Comparison of ENCODE assay signal across 17 cellular contexts in genomic region chr6:6841571-6841970, GRCh38.
A peak's percentile ranks its signal among the peaks of the same experiment; 100 is the strongest.
DNase-seq lines count a peak whose midpoint lies in the region; ATAC-seq, FAIRE-seq and TF ChIP-seq lines count a peak whose summit lies in the region.
"Had no signal": no experiment of that assay in that cellular context is flagged by ENCODE, and none has a peak within 500 bp of the region (broad histone marks: within the 10 kb centered on the region; RNA-seq: fewer than 3 reads in every experiment).

No MANE protein-coding gene starts in this region.

- H3K4me1 ChIP-seq in pancreas: no peaks in the 10 kb centered on the region
- H3K4me1 ChIP-seq in ovary (ENCODE audit: insufficient read depth): no peaks in the 10 kb centered on the region
- H3K4me1 ChIP-seq: colonic mucosa had no signal

- no peak overlapping the region for H3K27ac Mint-ChIP-seq in activated CD4-positive, alpha-beta memory T cell treated with anti-CD3 and anti-CD28 coated beads for 36 hours
- H3K27ac Mint-ChIP-seq: activated T-helper 2 cell treated with anti-CD3 and anti-CD28 coated beads, Interferon-gamma antibody, Interleukin-2, Interleukin-4, amounts not matched to agents 10 μg/mL and 5 μg/mL and 100 μg/mL, durations not matched to agents 14 hours and 24 hours and 36 hours had no signal

- H3K4me3 Mint-ChIP-seq in activated CD4-positive, alpha-beta memory T cell treated with anti-CD3 and anti-CD28 coated beads for 36 hours: no peak overlapping the region

- TF ChIP-seq CTCF in pancreas (IDR thresholded peaks at IDR 0.05) (no peak), ovary (IDR thresholded peaks at IDR 0.05) (no peak)

- peaks cover 23% of the 10 kb centered on the region for H3K27me3 Mint-ChIP-seq in activated CD4-positive, alpha-beta memory T cell treated with anti-CD3 and anti-CD28 coated beads for 36 hours

- no peaks in the 10 kb centered on the region; the same call in 1 of the 2 replicates for H3K27me3 ChIP-seq in MG63
- H3K27me3 ChIP-seq in pancreas: no peaks in the 10 kb centered on the region
- no peaks in the 10 kb centered on the region for H3K27me3 ChIP-seq in ovary
- H3K27me3 ChIP-seq: BLaER1, colonic mucosa had no signal

- in situ Hi-C loops in SK-MEL-5 (cut with HindIII; ENCODE audit: low pct_unique_long_range_greater_than_20kb, low sequenced_read_pairs): no loop called here

- FAIRE-seq in pancreas (lab: Jason Lieb, UNC): no peak

- no peaks in the 10 kb centered on the region for H3K36me3 Mint-ChIP-seq in activated CD4-positive, alpha-beta memory T cell treated with anti-CD3 and anti-CD28 coated beads for 36 hours

- CTCF ChIA-PET in activated CD4-positive, alpha-beta memory T cell treated with anti-CD3 and anti-CD28 coated beads for 36 hours (lab: Charles Lee): no interaction called here

- H3K36me3 ChIP-seq in MG63 (no peaks in the 10 kb centered on the region), pancreas (no peaks in the 10 kb centered on the region), ovary (no peaks in the 10 kb centered on the region)
- H3K36me3 ChIP-seq: BLaER1, colonic mucosa had no signal

- peaks cover 11% of the 10 kb centered on the region for H3K9me3 Mint-ChIP-seq in activated CD4-positive, alpha-beta memory T cell treated with anti-CD3 and anti-CD28 coated beads for 36 hours

- H3K4me1 Mint-ChIP-seq in activated CD4-positive, alpha-beta memory T cell treated with anti-CD3 and anti-CD28 coated beads for 36 hours (ENCODE audit: low read depth): no peaks in the 10 kb centered on the region

- H3K9me3 ChIP-seq in MG63 (peaks cover 14% of the 10 kb centered on the region), pancreas (no peaks in the 10 kb centered on the region), ovary (no peaks in the 10 kb centered on the region)
- H3K9me3 ChIP-seq: colonic mucosa had no signal

- intact Hi-C loops in pancreas (cut with DNase I): no loop called here
- intact Hi-C loops in ovary (cut with DNase I): no loop called here
- intact Hi-C loops in activated CD4-positive, alpha-beta memory T cell treated with anti-CD3 and anti-CD28 coated beads for 36 hours (cut with micrococcal nuclease): no loop called here

- TF ChIP-seq EP300 in ovary (IDR thresholded peaks at IDR 0.05): no peak

- peak; percentile 41 for DNase-seq in DMS 273 treated with DMSO at 0.1 percent for 48 hours (lab: John Stamatoyannopoulos, UW)
- peak; percentile 59 for DNase-seq in MG63
- peak; percentile 47 for DNase-seq in SK-MEL-5 (ENCODE audit: low read depth, low spot score)
- peak in 2 of 6 donors; percentile 45 to 48 for DNase-seq in pancreas
- DNase-seq in H4 (ENCODE audit: low spot score): no peak
- no peak for DNase-seq in ovary
- no peak for DNase-seq in activated CD4-positive, alpha-beta memory T cell treated with anti-CD3 and anti-CD28 coated beads for 36 hours
- DNase-seq: activated CD8-positive, alpha-beta memory T cell treated with anti-CD3 and anti-CD28 coated beads for 24 hours; colonic mucosa; H7; immature natural killer cell; NCI-H2081 treated with DMSO at 0.1 percent for 48 hours; retina; stimulated activated CD4-positive, alpha-beta T cell treated with anti-CD3 and anti-CD28 coated beads, Interleukin-1b, Interleukin-23, amount 100 ng/mL, for 48 hours had no signal

- no peak overlapping the region for H3K27ac ChIP-seq in pancreas
- H3K27ac ChIP-seq in ovary: no peak overlapping the region
- H3K27ac ChIP-seq: BLaER1, colonic mucosa, VCaP had no signal

- no peak for TF ChIP-seq POLR2A in ovary (IDR thresholded peaks at IDR 0.05)

- H3K4me3 ChIP-seq in MG63 (no peak overlapping the region), pancreas (no peak overlapping the region), ovary (no peak overlapping the region)
- H3K4me3 ChIP-seq: BLaER1, colonic mucosa had no signal

- peak in 3 of 4 donors; percentile 60 to 78 (median 63) for ATAC-seq in pancreas

- POLR2A ChIA-PET in activated CD4-positive, alpha-beta memory T cell treated with anti-CD3 and anti-CD28 coated beads for 36 hours (lab: Charles Lee): interaction anchor here (1.4 kb wide), 1 partner anchor 10 kb away, joined by 3 read pairs; no protein-coding TSS in a partner anchor

- 44 to 55% methylated on average over 3 of the region's 3 CpGs for WGBS in pancreas, 2 donors
- WGBS in ovary, 3 donors: 67 to 80% (median 79%) methylated on average over 3 of the region's 3 CpGs

Comparison
In these comparisons a context has a peak if more than half of its experiments do, and no peak if none do; other contexts are left out.
1. DNase-seq: peak in DMS 273 treated with DMSO at 0.1 percent for 48 hours (single experiment), MG63 (single experiment) and SK-MEL-5 (single experiment); none in H4 (single experiment), ovary (0 of 5) and activated CD4-positive, alpha-beta memory T cell treated with anti-CD3 and anti-CD28 coated beads for 36 hours (single experiment).